In the genomic region with DNA sequence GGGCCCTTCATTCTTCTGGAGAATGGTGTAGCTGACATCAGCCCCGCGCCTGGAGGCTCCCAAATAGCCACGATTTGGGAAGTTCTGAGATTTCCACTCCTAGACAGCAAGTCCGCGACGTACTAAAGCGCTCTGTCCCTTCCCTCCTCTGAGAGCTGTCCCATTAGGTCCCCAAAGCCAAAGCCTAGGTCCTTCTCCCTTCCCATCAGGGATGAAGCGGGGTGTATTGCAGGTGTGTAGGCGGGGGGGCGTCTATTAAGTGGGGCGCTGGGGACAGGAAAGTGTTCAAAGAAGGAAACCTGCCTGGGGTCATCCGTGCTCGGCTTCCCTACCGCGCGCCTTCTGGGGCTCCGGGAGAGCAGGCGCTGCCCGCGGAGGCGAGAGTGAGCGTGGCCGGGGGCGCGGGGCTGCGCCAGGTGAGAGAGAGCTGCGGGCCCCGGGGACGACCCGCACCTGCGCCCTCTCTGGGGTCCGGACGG, we compare ENCODE assay signal across 1 cellular context.
TF ChIP-seq lines count a peak whose summit lies in the region.

No MANE protein-coding gene starts in this region.

TF ChIP-seq in A549, 52 proteins besides CTCF, POLR2A, EP300 and RAD21 (continued from another document):
- no peak for TF ChIP-seq E2F6 (IDR thresholded peaks at IDR 0.05; ENCODE audit: borderline replicate concordance, low read depth)
- TF ChIP-seq MAZ (IDR thresholded peaks at IDR 0.05; ENCODE audit: borderline replicate concordance, low read depth, low read length): no peak
- no peak for TF ChIP-seq CHD4 (IDR thresholded peaks at IDR 0.05; ENCODE audit: borderline replicate concordance)
- no peak for TF ChIP-seq HES2 (IDR thresholded peaks at IDR 0.05)
- TF ChIP-seq CBX8 (IDR thresholded peaks at IDR 0.05): no peak
- no peak for TF ChIP-seq CBX2 (IDR thresholded peaks at IDR 0.05; ENCODE audit: borderline replicate concordance, low read depth)
- TF ChIP-seq BHLHE40 (IDR thresholded peaks at IDR 0.05; ENCODE audit: low read depth, low read length): no peak
- TF ChIP-seq ZC3H11A (IDR thresholded peaks at IDR 0.05): no peak
- TF ChIP-seq TP53 (CRISPR knock-in tag; IDR thresholded peaks at IDR 0.05): no peak
